Comparison of ENCODE assay signal across 14 cellular contexts in genomic region chr21:38839683-38840286, GRCh38. TPM values are rescaled to one million over a fixed set of nuclear protein-coding genes. Genes with fewer than 3 reads are reported as not detected.
A peak's percentile ranks its signal among the peaks of the same experiment; 100 is the strongest.
DNase-seq lines count a peak whose midpoint lies in the region; ATAC-seq and TF ChIP-seq lines count a peak whose summit lies in the region.
"Had no signal": no experiment of that assay in that cellular context is flagged by ENCODE, and none has a peak within 500 bp of the region (broad histone marks: within the 10 kb centered on the region; RNA-seq: fewer than 3 reads in every experiment).

No MANE protein-coding gene starts in this region.

- H3K36me3 ChIP-seq in MG63: no peaks in the 10 kb centered on the region
- H3K36me3 ChIP-seq in osteoblast (ENCODE audit: insufficient read depth, low read length): no peaks in the 10 kb centered on the region

- H3K4me3 Mint-ChIP-seq in chondrocyte (ENCODE audit: unreplicated experiment): no peak overlapping the region
- H3K4me3 Mint-ChIP-seq: GM23338 had no signal

- H3K27me3 Mint-ChIP-seq in chondrocyte (ENCODE audit: low read depth): no peaks in the 10 kb centered on the region

- no peaks in the 10 kb centered on the region for H3K9me3 ChIP-seq in MG63
- H3K9me3 ChIP-seq in osteoblast (ENCODE audit: low read depth, low read length): no peaks in the 10 kb centered on the region

- H3K27ac Mint-ChIP-seq in chondrocyte (ENCODE audit: unreplicated experiment): peak overlapping the region; percentile 96
- H3K27ac Mint-ChIP-seq: GM23338 had no signal

- no peaks in the 10 kb centered on the region for H3K27me3 ChIP-seq in MG63
- no peaks in the 10 kb centered on the region for H3K27me3 ChIP-seq in osteoblast (ENCODE audit: insufficient read depth, low read length)

- H3K79me2 ChIP-seq in osteoblast (ENCODE audit: insufficient read depth, low read length): no peaks in the 10 kb centered on the region
- H3K79me2 ChIP-seq: parathyroid adenoma had no signal

- peak overlapping the region; percentile 98 for H3K27ac ChIP-seq in osteoblast (ENCODE audit: low read depth, low read length)
- H3K27ac ChIP-seq: parathyroid adenoma had no signal

- peaks cover 1% of the 10 kb centered on the region for H3K36me3 Mint-ChIP-seq in chondrocyte (ENCODE audit: low read depth)

- TF ChIP-seq CTCF in chondrocyte (IDR thresholded peaks at IDR 0.05) (no peak), osteoblast (IDR thresholded peaks at IDR 0.05; ENCODE audit: extremely low read depth, low read depth, low read length) (no peak)

- ATAC-seq in GM21825 (IDR thresholded peaks at IDR 0.05; ENCODE audit: unreplicated experiment) (no peak), GM18907 (IDR thresholded peaks at IDR 0.05; ENCODE audit: unreplicated experiment) (no peak)
- ATAC-seq: GM23338 had no signal

- H2AFZ ChIP-seq in osteoblast (ENCODE audit: low read length): peak overlapping the region; percentile 44
- H2AFZ ChIP-seq: GM23338, parathyroid adenoma had no signal

- DNase-seq in EL: peak; percentile 97
- peak; percentile 77 for DNase-seq in MG63
- no peak for DNase-seq in chondrocyte (ENCODE audit: low spot score)
- peak; percentile 90 for DNase-seq in osteoblast (ENCODE audit: insufficient read length, low spot score, missing footprints)
- DNase-seq in SKM-1 (lab: John Stamatoyannopoulos, UW; ENCODE audit: unreplicated experiment): no peak
- DNase-seq in NCI-H748 treated with DMSO at 0.1 percent for 48 hours (lab: John Stamatoyannopoulos, UW): no peak
- DNase-seq: activated effector memory CD4-positive, alpha-beta T cell treated with Interleukin-2 at 50 U/mL for 16 hours; hippocampal formation; Right ventricle myocardium superior; substantia nigra had no signal

- H3K4me2 ChIP-seq in osteoblast (ENCODE audit: insufficient read depth, low read length): peak overlapping the region; percentile 66
- H3K4me2 ChIP-seq: GM23338 had no signal

- no peak overlapping the region for H3K4me3 ChIP-seq in MG63
- H3K4me3 ChIP-seq in osteoblast (ENCODE audit: insufficient read depth, low read length): no peak overlapping the region
- H3K4me3 ChIP-seq: GM23338 had no signal

- no peaks in the 10 kb centered on the region for H4K20me1 ChIP-seq in osteoblast (ENCODE audit: insufficient read depth, low read length)

- peaks cover 38% of the 10 kb centered on the region for H3K4me1 ChIP-seq in osteoblast (ENCODE audit: insufficient read depth, low read length)
- H3K4me1 ChIP-seq: parathyroid adenoma had no signal

- peaks cover 2% of the 10 kb centered on the region for H3K9me3 Mint-ChIP-seq in chondrocyte (ENCODE audit: low read depth)

- peaks cover 59% of the 10 kb centered on the region for H3K4me1 Mint-ChIP-seq in chondrocyte (ENCODE audit: low read depth)
- H3K4me1 Mint-ChIP-seq: GM23338 had no signal

RNA-seq across cellular contexts. Expression of gene ETS2, which starts 34.1 kb away (rescaled TPM):
- 12.6 and 12.7 TPM in 2 replicates for total RNA-seq in MG63 (2014; rRNA removed; shearing (Covaris generic); ENCODE audit: low replicate concordance)
- total RNA-seq in chondrocyte (12.0 to 14.2 TPM (median 13.6 TPM) in 3 replicates), osteoblast (2.7 and 4.0 TPM in 2 replicates)

Comparison
In these comparisons a context has a peak if more than half of its experiments do, and no peak if none do; other contexts are left out.
1. DNase-seq: peak in EL (single experiment), MG63 (single experiment) and osteoblast (single experiment); none in chondrocyte (single experiment), SKM-1 (single experiment) and NCI-H748 treated with DMSO at 0.1 percent for 48 hours (single experiment).